22 cellular contexts compared by ENCODE assay signal in genomic region chr3:184648726-184649125, GRCh38.
A peak's percentile ranks its signal among the peaks of the same experiment; 100 is the strongest.
DNase-seq lines count a peak whose midpoint lies in the region; ATAC-seq and TF ChIP-seq lines count a peak whose summit lies in the region.
"Had no signal": no experiment of that assay in that cellular context is flagged by ENCODE, and none has a peak within 500 bp of the region (broad histone marks: within the 10 kb centered on the region; RNA-seq: fewer than 3 reads in every experiment).

No MANE protein-coding gene starts in this region.

- H3K27me3 Mint-ChIP-seq in T-helper 17 cell (peaks cover 5% of the 10 kb centered on the region), endodermal cell (ENCODE audit: insufficient read depth) (peaks cover 2% of the 10 kb centered on the region), nephron progenitor cell (ENCODE audit: low read depth, poor library complexity) (peaks cover 28% of the 10 kb centered on the region), type B pancreatic cell (peaks cover 3% of the 10 kb centered on the region)

- H3K9me3 Mint-ChIP-seq in endodermal cell (no peaks in the 10 kb centered on the region), nephron progenitor cell (peaks cover 9% of the 10 kb centered on the region), type B pancreatic cell (no peaks in the 10 kb centered on the region)

- CTCF ChIA-PET in HEK293T (lab: Yijun Ruan, JAX), result no interaction called here

- H3K27me3 ChIP-seq in endodermal cell (ENCODE audit: control insufficient read depth, insufficient read depth, low read length, poor library complexity, severe bottlenecking), result no peaks in the 10 kb centered on the region
- no peaks in the 10 kb centered on the region for H3K27me3 ChIP-seq in ascending aorta

- H3K4me3 Mint-ChIP-seq in T-helper 17 cell (no peak overlapping the region), endodermal cell (no peak overlapping the region), nephron progenitor cell (peak overlapping the region; percentile 58), type B pancreatic cell (no peak overlapping the region)

- no peak overlapping the region for H3K9ac ChIP-seq in endodermal cell (ENCODE audit: extremely low read depth, low read length, poor library complexity, severe bottlenecking)

- DNase-seq in T-helper 17 cell (no peak), endodermal cell (peak; percentile 55), nephron progenitor cell (no peak), type B pancreatic cell (ENCODE audit: extremely low spot score, unreplicated experiment) (no peak), NCI-H2029 (lab: John Stamatoyannopoulos, UW) (no peak), HEK293T (ENCODE audit: extremely low spot score) (no peak), ascending aorta (ENCODE audit: low spot score in 2 of 2) (no peak)
- DNase-seq: ACHN, DND-41, GDM1, Kasumi-1, MM.1S, NCI-H1092, NCI-H1436 treated with DMSO at 0.1 percent for 48 hours, NCI-H2029 treated with DMSO at 0.1 percent for 48 hours, NCI-H510A, PC-3, RPMI8226, SIG-M5 had no signal

- intact Hi-C loops in ascending aorta (cut with DNase I), result no loop called here

- H3K4me1 Mint-ChIP-seq in T-helper 17 cell (peaks cover 12% of the 10 kb centered on the region), endodermal cell (peaks cover 26% of the 10 kb centered on the region), nephron progenitor cell (peaks cover 91% of the 10 kb centered on the region), type B pancreatic cell (ENCODE audit: unreplicated experiment) (peaks cover 42% of the 10 kb centered on the region)

- peak overlapping the region; percentile 78 for H3K27ac Mint-ChIP-seq in T-helper 17 cell
- H3K27ac Mint-ChIP-seq in endodermal cell, result no peak overlapping the region
- H3K27ac Mint-ChIP-seq in nephron progenitor cell, result peak overlapping the region; percentile 86
- H3K27ac Mint-ChIP-seq in type B pancreatic cell, result peak overlapping the region; percentile 44

- TF ChIP-seq CTCF in endodermal cell (conservative IDR thresholded peaks at IDR 0.05) (no peak), nephron progenitor cell (IDR thresholded peaks at IDR 0.05) (no peak), type B pancreatic cell (conservative IDR thresholded peaks at IDR 0.05) (no peak), ascending aorta (IDR thresholded peaks at IDR 0.05) (no peak)

- H3K36me3 Mint-ChIP-seq in T-helper 17 cell (ENCODE audit: low read depth) (no peaks in the 10 kb centered on the region), endodermal cell (ENCODE audit: low read depth) (no peaks in the 10 kb centered on the region), nephron progenitor cell (ENCODE audit: low read depth) (no peaks in the 10 kb centered on the region), type B pancreatic cell (no peaks in the 10 kb centered on the region)

- H3K4me1 ChIP-seq in endodermal cell (ENCODE audit: control insufficient read depth, insufficient read depth, low read length), result peaks cover 13% of the 10 kb centered on the region
- no peaks in the 10 kb centered on the region for H3K4me1 ChIP-seq in ascending aorta
- H3K4me1 ChIP-seq: HAP-1 had no signal

- POLR2A ChIA-PET in HEK293T (lab: Yijun Ruan, JAX), result no interaction called here

- H3K36me3 ChIP-seq in endodermal cell (ENCODE audit: control insufficient read depth, insufficient read depth, low read length) (no peaks in the 10 kb centered on the region), ascending aorta (no peaks in the 10 kb centered on the region)
- H3K36me3 ChIP-seq: HAP-1 had no signal

- H3K4me3 ChIP-seq in endodermal cell (ENCODE audit: low read length) (no peak overlapping the region), ascending aorta (no peak overlapping the region)
- H3K4me3 ChIP-seq: HAP-1 had no signal

- no peak for ATAC-seq in T-helper 17 cell
- ATAC-seq: PC-3, SK-N-SH treated with all-trans-retinoic acid at 6 μM for 48 hours had no signal

- H3K27ac ChIP-seq in endodermal cell (ENCODE audit: low read depth, low read length) (no peak overlapping the region), ascending aorta (no peak overlapping the region)
- H3K27ac ChIP-seq: C4-2B had no signal

- H3K9me3 ChIP-seq in T-helper 17 cell (ENCODE audit: control insufficient read depth, low read length, poor library complexity, severe bottlenecking) (no peaks in the 10 kb centered on the region), endodermal cell (ENCODE audit: control insufficient read depth, low read length) (no peaks in the 10 kb centered on the region), ascending aorta (no peaks in the 10 kb centered on the region)
- H3K9me3 ChIP-seq: HAP-1 had no signal

- 79 to 89% methylated on average over 8 of the region's 8 CpGs for WGBS in endodermal cell (ENCODE audit: insufficient coverage in 1 of 2, insufficient read length in 1 of 2), 2 experiments

TF ChIP-seq in HEK293T, 16 proteins besides CTCF, POLR2A, EP300 and RAD21:
- TF ChIP-seq PKNOX1 (IDR thresholded peaks at IDR 0.05) (no peak), FOXK2 (IDR thresholded peaks at IDR 0.05) (no peak), HDGF (IDR thresholded peaks at IDR 0.05; ENCODE audit: borderline replicate concordance) (no peak), LEF1 (IDR thresholded peaks at IDR 0.05; ENCODE audit: borderline replicate concordance) (no peak), TARDBP (IDR thresholded peaks at IDR 0.05) (no peak), ZNF384 (IDR thresholded peaks at IDR 0.05) (no peak), ELF4 (IDR thresholded peaks at IDR 0.05) (no peak), NFRKB (IDR thresholded peaks at IDR 0.05) (no peak), SUZ12 (IDR thresholded peaks at IDR 0.05) (no peak), BHLHE40 (IDR thresholded peaks at IDR 0.05; ENCODE audit: borderline replicate concordance) (no peak), FOXM1 (IDR thresholded peaks at IDR 0.05; ENCODE audit: borderline replicate concordance) (no peak)
